39 cellular contexts compared by ENCODE assay signal in the genomic region with DNA sequence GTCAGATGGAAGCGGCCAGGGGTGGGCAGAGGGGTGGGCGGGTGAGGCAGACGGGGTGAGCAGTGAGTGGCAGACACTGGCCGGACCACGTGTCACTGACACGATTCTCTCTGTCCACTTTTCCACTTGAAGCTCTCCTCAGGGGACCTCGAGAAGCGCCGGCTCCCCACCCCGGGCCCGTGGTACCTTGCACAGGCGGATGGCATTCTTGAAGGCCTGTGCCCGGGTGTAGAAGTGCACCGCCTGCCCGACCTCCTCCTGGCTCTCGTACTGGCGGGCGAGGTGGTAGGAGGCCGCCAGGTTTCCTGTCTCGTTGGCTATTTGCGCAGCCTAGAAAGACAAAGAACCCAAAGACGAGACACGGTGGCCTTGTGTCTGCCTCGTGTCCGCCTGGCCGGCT. TPM values are rescaled to one million over a fixed set of nuclear protein-coding genes. Genes with fewer than 3 reads are reported as not detected.
DNase-seq lines count a peak whose midpoint lies in the region; ATAC-seq and TF ChIP-seq lines count a peak whose summit lies in the region.
"Had no signal": no experiment of that assay in that cellular context is flagged by ENCODE, and none has a peak within 500 bp of the region (broad histone marks: within the 10 kb centered on the region; RNA-seq: fewer than 3 reads in every experiment).

No MANE protein-coding gene starts in this region.

- intact Hi-C loops in Right ventricle myocardium inferior (cut with DNase I), result no loop called here
- intact Hi-C loops in left ventricle myocardium superior (cut with micrococcal nuclease), result no loop called here
- intact Hi-C loops in right cardiac atrium (cut with DNase I), result no loop called here

- no peaks in the 10 kb centered on the region for H3K9me3 Mint-ChIP-seq in activated T-cell treated with anti-CD3 and anti-CD28 coated beads, Interleukin-2, amount 50 U/mL, for 24 hours
- H3K9me3 Mint-ChIP-seq: CD14-positive monocyte; CD4-positive, alpha-beta memory T cell; CD4-positive, alpha-beta T cell; CD4-positive, CD25-positive, alpha-beta regulatory T cell; CD8-positive, alpha-beta memory T cell; CD8-positive, alpha-beta T cell had no signal

- H3K27ac ChIP-seq in right cardiac atrium (ENCODE audit: low read length) (no peak overlapping the region), right atrium auricular region (no peak overlapping the region), brain microvascular endothelial cell (no peak overlapping the region)
- H3K27ac ChIP-seq: 22Rv1; A549; BLaER1; BLaER1 treated with 17β-estradiol and CSF1 and Interleukin-3, amounts not matched to agents 10 nM and 100 nM; C4-2B had no signal

- H3K4me1 Mint-ChIP-seq in activated T-cell treated with anti-CD3 and anti-CD28 coated beads, Interleukin-2, amount 50 U/mL, for 24 hours (ENCODE audit: low read depth), result peaks cover 25% of the 10 kb centered on the region
- H3K4me1 Mint-ChIP-seq: B cell had no signal

- no peaks in the 10 kb centered on the region for H3K27me3 ChIP-seq in right cardiac atrium (ENCODE audit: control insufficient read depth, insufficient read depth)
- H3K27me3 ChIP-seq in right atrium auricular region, result no peaks in the 10 kb centered on the region
- H3K27me3 ChIP-seq in BE2C, result no peaks in the 10 kb centered on the region
- no peaks in the 10 kb centered on the region for H3K27me3 ChIP-seq in brain microvascular endothelial cell (replicated peaks)

- TF ChIP-seq CTCF in right atrium auricular region (IDR thresholded peaks at IDR 0.05) (no peak), BE2C (IDR thresholded peaks at IDR 0.05; ENCODE audit: low read depth, low read length) (no peak), brain microvascular endothelial cell (IDR thresholded peaks at IDR 0.05; ENCODE audit: low read depth, low read length, missing control alignments) (no peak)

- H3K4me1 ChIP-seq in right cardiac atrium (ENCODE audit: control insufficient read depth, insufficient read depth, low read length) (peaks cover 3% of the 10 kb centered on the region), right atrium auricular region (peaks cover 0 to 26% of the 10 kb centered on the region in 2 donors), BE2C (peaks cover 5% of the 10 kb centered on the region; the same call in 1 of the 2 replicates)
- H3K4me1 ChIP-seq: A549, Caco-2 had no signal

- H3K4me3 Mint-ChIP-seq in activated T-cell treated with anti-CD3 and anti-CD28 coated beads, Interleukin-2, amount 50 U/mL, for 24 hours, result no peak overlapping the region
- H3K4me3 Mint-ChIP-seq: B cell; CD14-positive monocyte; CD8-positive, alpha-beta T cell had no signal

- H3K36me3 ChIP-seq in right atrium auricular region (peaks cover 10% of the 10 kb centered on the region), BE2C (no peaks in the 10 kb centered on the region), brain microvascular endothelial cell (replicated peaks) (no peaks in the 10 kb centered on the region)

- H3K36me3 Mint-ChIP-seq in activated T-cell treated with anti-CD3 and anti-CD28 coated beads, Interleukin-2, amount 50 U/mL, for 24 hours (ENCODE audit: low read depth), result peaks cover 7% of the 10 kb centered on the region
- H3K36me3 Mint-ChIP-seq: CD14-positive monocyte; CD4-positive, alpha-beta memory T cell had no signal

- ATAC-seq in Right ventricle myocardium inferior (no peak), left ventricle myocardium superior (no peak), right cardiac atrium (no peak)
- ATAC-seq: A549; CD8-positive, alpha-beta T cell had no signal

- H3K4me3 ChIP-seq in right cardiac atrium (ENCODE audit: low read length) (no peak overlapping the region), right atrium auricular region (no peak overlapping the region), BE2C (ENCODE audit: low read depth, low read length) (no peak overlapping the region), brain microvascular endothelial cell (ENCODE audit: low read depth, low read length) (no peak overlapping the region)
- H3K4me3 ChIP-seq: A549; BLaER1; BLaER1 treated with 17β-estradiol and CSF1 and Interleukin-3, amounts not matched to agents 10 nM and 100 nM had no signal

- peak overlapping the region; percentile 29 for H3K27ac Mint-ChIP-seq in activated T-cell treated with anti-CD3 and anti-CD28 coated beads, Interleukin-2, amount 50 U/mL, for 24 hours
- H3K27ac Mint-ChIP-seq: B cell; CD14-positive monocyte; CD4-positive, alpha-beta memory T cell; CD4-positive, alpha-beta T cell; CD8-positive, alpha-beta T cell had no signal

- no peak for DNase-seq in activated T-cell treated with anti-CD3 and anti-CD28 coated beads, Interleukin-2, amount 50 U/mL, for 24 hours
- DNase-seq in activated T-cell treated with anti-CD3 and anti-CD28 coated beads, Interleukin-2, amount 50 U/mL, for 1 hour, result no peak
- peak; percentile 66 for DNase-seq in Right ventricle myocardium inferior (ENCODE audit: missing footprints)
- no peak for DNase-seq in left ventricle myocardium superior
- peak in 2 of 3 donors; percentile 39 to 46 for DNase-seq in right cardiac atrium
- DNase-seq in right atrium auricular region (ENCODE audit: low spot score), result no peak
- DNase-seq in BE2C, result peak; percentile 6
- no peak for DNase-seq in brain microvascular endothelial cell
- DNase-seq: 8988T; ACHN; AML-193; C1 segment of cervical spinal cord; Caco-2; Calu3; CD4-positive, alpha-beta memory T cell; CD4-positive, alpha-beta T cell; CD4-positive, CD25-positive, alpha-beta regulatory T cell; CD8-positive, alpha-beta memory T cell; CD8-positive, alpha-beta T cell; COR-L47; DMS 273 treated with DMSO at 0.1 percent for 48 hours; DMS153; DMS53; DMS79; DMS79 treated with DMSO at 0.1 percent for 48 hours; DND-41; EL had no signal

- in situ Hi-C loops in brain microvascular endothelial cell (cut with HindIII; ENCODE audit: low pct_ligation_motif_present, low sequenced_read_pairs), result no loop called here

- 92% methylated on average over 26 of the region's 26 CpGs for WGBS in right cardiac atrium

- H3K9me3 ChIP-seq in right cardiac atrium (ENCODE audit: control insufficient read depth, low read length) (no peaks in the 10 kb centered on the region), right atrium auricular region (no peaks in the 10 kb centered on the region), BE2C (no peaks in the 10 kb centered on the region)
- H3K9me3 ChIP-seq: A549; BLaER1; BLaER1 treated with 17β-estradiol and CSF1 and Interleukin-3, amounts not matched to agents 10 nM and 100 nM; Caco-2 had no signal

- H3K27me3 Mint-ChIP-seq in activated T-cell treated with anti-CD3 and anti-CD28 coated beads, Interleukin-2, amount 50 U/mL, for 24 hours, result no peaks in the 10 kb centered on the region
- H3K27me3 Mint-ChIP-seq: B cell; CD4-positive, alpha-beta memory T cell; CD4-positive, alpha-beta T cell; CD4-positive, CD25-positive, alpha-beta regulatory T cell; CD8-positive, alpha-beta memory T cell had no signal

RNA-seq across cellular contexts. Expression of gene TMEM204, which starts 9.1 kb away (rescaled TPM):
- total RNA-seq in Right ventricle myocardium inferior (30.7 TPM), left ventricle myocardium superior (28.8 TPM), right cardiac atrium (10 to 100 TPM; 19.0 to 22.1 (median 20.9) TPM), right atrium auricular region (10 to 100 TPM; 35.1 to 42.2 TPM)
- 32.2 TPM for polyA plus RNA-seq in right cardiac atrium
- polyA plus RNA-seq in BE2C (2012; ENCODE audit: insufficient read depth, insufficient read length, low read depth), result 21.0 TPM
- total RNA-seq: A172, A673, Caco-2, Calu3, Daoy had no signal
- polyA plus RNA-seq: A549 had no signal

RNA-seq across cellular contexts. Expression of gene TELO2, which starts 31.2 kb away (rescaled TPM):
- total RNA-seq in Right ventricle myocardium inferior (18.9 TPM), left ventricle myocardium superior (21.6 TPM), right cardiac atrium (10 to 100 TPM; 21.2 to 29.2 (median 23.2) TPM), right atrium auricular region (10 to 100 TPM; 11.3 to 11.5 TPM)
- 24.6 TPM for polyA plus RNA-seq in right cardiac atrium
- polyA plus RNA-seq in BE2C (2012; ENCODE audit: insufficient read depth, insufficient read length, low read depth), result 110 TPM

RNA-seq across cellular contexts. Expression of gene PTX4, which starts 35.6 kb away (rescaled TPM):
- not detected for total RNA-seq in Right ventricle myocardium inferior
- not detected for total RNA-seq in left ventricle myocardium superior
- total RNA-seq in right cardiac atrium, result under 1 TPM in 2 of 4 donors, not detected in 2; 0.18 to 0.28 TPM
- 0.09 TPM for polyA plus RNA-seq in right cardiac atrium
- total RNA-seq in right atrium auricular region, result under 1 TPM in 1 of 2 donors, not detected in 1; 0.24 TPM
- not detected for polyA plus RNA-seq in BE2C (2012; ENCODE audit: insufficient read depth, insufficient read length, low read depth)
- total RNA-seq: A172; A673; B cell; Caco-2; Calu3; CD4-positive, alpha-beta memory T cell; CD4-positive, alpha-beta T cell; CD4-positive, CD25-positive, alpha-beta regulatory T cell; CD8-positive, alpha-beta memory T cell; CD8-positive, alpha-beta T cell; Daoy had no signal
- polyA plus RNA-seq: A549; AG04450; BJ; CD14-positive monocyte; CD4-positive, alpha-beta memory T cell; CD4-positive, CD25-positive, alpha-beta regulatory T cell; CD8-positive, alpha-beta memory T cell had no signal

RNA-seq across cellular contexts. Expression of gene CLCN7, which starts 49.5 kb away (rescaled TPM):
- total RNA-seq in Right ventricle myocardium inferior (49.5 TPM), left ventricle myocardium superior (53.2 TPM), right cardiac atrium (10 to 100 TPM; 32.9 to 54.8 (median 49.0) TPM), right atrium auricular region (10 to 100 TPM; 19.4 to 31.7 TPM)
- polyA plus RNA-seq in right cardiac atrium, result 35.7 TPM
- polyA plus RNA-seq in BE2C (2012; ENCODE audit: insufficient read depth, insufficient read length, low read depth), result 139 TPM

Comparison
In these comparisons a context has a peak if more than half of its experiments do, and no peak if none do; other contexts are left out.
1. DNase-seq: peak in Right ventricle myocardium inferior (single experiment), right cardiac atrium (2 of 3) and BE2C (single experiment); none in activated T-cell treated with anti-CD3 and anti-CD28 coated beads, Interleukin-2, amount 50 U/mL, for 24 hours (single experiment), activated T-cell treated with anti-CD3 and anti-CD28 coated beads, Interleukin-2, amount 50 U/mL, for 1 hour (single experiment), left ventricle myocardium superior (single experiment), right atrium auricular region (single experiment) and brain microvascular endothelial cell (single experiment).